In the genomic region with DNA sequence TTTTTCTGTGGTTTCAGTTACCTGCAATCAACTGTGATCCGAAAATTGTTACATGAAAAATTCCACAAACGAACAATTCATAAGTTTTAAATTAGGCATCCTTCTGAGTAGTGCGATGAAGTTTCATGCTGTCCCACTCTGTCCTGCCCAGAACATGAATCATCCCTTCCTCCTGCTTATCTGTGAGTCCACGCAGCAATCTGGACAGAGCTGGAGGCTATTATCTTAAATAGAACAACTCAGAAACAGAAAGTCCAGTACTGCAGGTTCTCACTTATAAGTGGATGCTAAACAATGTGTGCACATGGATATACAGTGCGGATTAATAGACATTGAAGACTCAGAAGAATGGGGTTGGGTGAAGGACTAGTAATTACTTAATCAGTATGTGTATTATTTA, we compare ENCODE assay signal across 19 cellular contexts.
DNase-seq lines count a peak whose midpoint lies in the region; ATAC-seq and TF ChIP-seq lines count a peak whose summit lies in the region.
"Had no signal": no experiment of that assay in that cellular context is flagged by ENCODE, and none has a peak within 500 bp of the region (broad histone marks: within the 10 kb centered on the region; RNA-seq: fewer than 3 reads in every experiment).

No MANE protein-coding gene starts in this region.

- no peaks in the 10 kb centered on the region for H3K9me3 ChIP-seq in right atrium auricular region
- H3K9me3 ChIP-seq: BLaER1 treated with 17β-estradiol and CSF1 and Interleukin-3, amounts not matched to agents 10 nM and 100 nM; tibial artery had no signal

- TF ChIP-seq CTCF in right atrium auricular region (IDR thresholded peaks at IDR 0.05) (no peak), choroid plexus epithelial cell (conservative IDR thresholded peaks at IDR 0.05; ENCODE audit: low read depth, low read length) (no peak)

- peak overlapping the region in 1 of 2 donors; percentile 79 for H3K27ac ChIP-seq in right atrium auricular region
- H3K27ac ChIP-seq: BLaER1 treated with 17β-estradiol and CSF1 and Interleukin-3, amounts not matched to agents 10 nM and 100 nM; PC-9; tibial artery had no signal

- ATAC-seq in Right ventricle myocardium superior (ENCODE audit: poor library complexity) (peak; percentile 97), left cardiac atrium (peak; percentile 89 to 100), GM21526 (IDR thresholded peaks at IDR 0.05; ENCODE audit: low FRiP score, unreplicated experiment) (no peak), GM19328 (IDR thresholded peaks at IDR 0.05; ENCODE audit: unreplicated experiment) (no peak)
- ATAC-seq: activated naive CD8-positive, alpha-beta T cell treated with anti-CD3 and anti-CD28 coated beads, Interleukin-2, amount 50 U/mL, for 24 hours; naive thymus-derived CD4-positive, alpha-beta T cell had no signal

- H3K27me3 ChIP-seq in right atrium auricular region: no peaks in the 10 kb centered on the region
- H3K27me3 ChIP-seq: BLaER1 treated with 17β-estradiol and CSF1 and Interleukin-3, amounts not matched to agents 10 nM and 100 nM; tibial artery had no signal

- peaks cover 0 to 8% of the 10 kb centered on the region in 2 donors for H3K4me1 ChIP-seq in right atrium auricular region
- H3K4me1 ChIP-seq: BLaER1 treated with 17β-estradiol and CSF1 and Interleukin-3, amounts not matched to agents 10 nM and 100 nM; tibial artery had no signal

- H3K4me3 ChIP-seq in right atrium auricular region (no peak overlapping the region), choroid plexus epithelial cell (ENCODE audit: low read depth, low read length) (no peak overlapping the region)
- H3K4me3 ChIP-seq: BLaER1 treated with 17β-estradiol and CSF1 and Interleukin-3, amounts not matched to agents 10 nM and 100 nM; lung; PC-9; tibial artery had no signal

- DNase-seq in Right ventricle myocardium superior: no peak
- no peak for DNase-seq in right atrium auricular region (ENCODE audit: low spot score)
- peak; percentile 80 for DNase-seq in choroid plexus epithelial cell (ENCODE audit: low read depth)
- DNase-seq in left cardiac atrium: peak; percentile 47
- peak; percentile 56 for DNase-seq in superior temporal gyrus (ENCODE audit: extremely low spot score)
- no peak for DNase-seq in middle frontal gyrus (ENCODE audit: extremely low spot score, low spot score)
- DNase-seq: activated naive CD8-positive, alpha-beta T cell treated with anti-CD3 and anti-CD28 coated beads, Interleukin-2, amount 50 U/mL, for 24 hours; DMS 273 treated with DMSO at 0.1 percent for 48 hours; Karpas-422; naive thymus-derived CD4-positive, alpha-beta T cell; NCI-H1105 treated with DMSO at 0.1 percent for 48 hours; NCI-H2171; NCI-H748 treated with DMSO at 0.1 percent for 48 hours; PC-9 had no signal

- H3K36me3 ChIP-seq in right atrium auricular region: no peaks in the 10 kb centered on the region
- H3K36me3 ChIP-seq: BLaER1 treated with 17β-estradiol and CSF1 and Interleukin-3, amounts not matched to agents 10 nM and 100 nM; tibial artery had no signal

- intact Hi-C loops in Right ventricle myocardium superior (cut with DNase I) (no loop called here), left cardiac atrium (cut with DNase I) (no loop called here)

Comparison
In these comparisons a context has a peak if more than half of its experiments do, and no peak if none do; other contexts are left out.
1. DNase-seq: peak in choroid plexus epithelial cell (single experiment), left cardiac atrium (single experiment) and superior temporal gyrus (single experiment); none in Right ventricle myocardium superior (single experiment), right atrium auricular region (single experiment) and middle frontal gyrus (single experiment).
2. ATAC-seq: peak in Right ventricle myocardium superior (single experiment) and left cardiac atrium (2 of 2); none in GM21526 (single experiment) and GM19328 (single experiment).